In the genomic region with DNA sequence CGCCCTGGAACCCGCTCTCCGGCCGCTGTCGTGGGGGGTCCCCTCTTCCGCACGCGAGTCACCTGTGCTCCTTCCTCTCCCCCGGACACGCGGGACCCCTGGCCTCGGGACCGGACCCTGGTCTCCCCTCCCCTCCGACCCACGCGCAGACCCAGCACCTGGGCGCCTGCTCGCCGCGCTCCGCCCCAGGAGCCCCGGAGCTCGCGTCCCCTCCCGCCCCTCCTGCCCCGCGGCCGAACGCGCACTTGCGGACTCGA, we compare ENCODE assay signal across 3 cellular contexts.
TF ChIP-seq lines count a peak whose summit lies in the region.

No MANE protein-coding gene starts in this region.

TF ChIP-seq in SK-N-SH, 30 proteins besides CTCF, POLR2A, EP300 and RAD21 (continued from another document):
- TF ChIP-seq IRF3 (IDR thresholded peaks at IDR 0.05; ENCODE audit: low read depth, low read length) = no peak
- no peak for TF ChIP-seq SIN3A (IDR thresholded peaks at IDR 0.05; ENCODE audit: borderline replicate concordance, low read depth, low read length)
- TF ChIP-seq, protein P1, sequence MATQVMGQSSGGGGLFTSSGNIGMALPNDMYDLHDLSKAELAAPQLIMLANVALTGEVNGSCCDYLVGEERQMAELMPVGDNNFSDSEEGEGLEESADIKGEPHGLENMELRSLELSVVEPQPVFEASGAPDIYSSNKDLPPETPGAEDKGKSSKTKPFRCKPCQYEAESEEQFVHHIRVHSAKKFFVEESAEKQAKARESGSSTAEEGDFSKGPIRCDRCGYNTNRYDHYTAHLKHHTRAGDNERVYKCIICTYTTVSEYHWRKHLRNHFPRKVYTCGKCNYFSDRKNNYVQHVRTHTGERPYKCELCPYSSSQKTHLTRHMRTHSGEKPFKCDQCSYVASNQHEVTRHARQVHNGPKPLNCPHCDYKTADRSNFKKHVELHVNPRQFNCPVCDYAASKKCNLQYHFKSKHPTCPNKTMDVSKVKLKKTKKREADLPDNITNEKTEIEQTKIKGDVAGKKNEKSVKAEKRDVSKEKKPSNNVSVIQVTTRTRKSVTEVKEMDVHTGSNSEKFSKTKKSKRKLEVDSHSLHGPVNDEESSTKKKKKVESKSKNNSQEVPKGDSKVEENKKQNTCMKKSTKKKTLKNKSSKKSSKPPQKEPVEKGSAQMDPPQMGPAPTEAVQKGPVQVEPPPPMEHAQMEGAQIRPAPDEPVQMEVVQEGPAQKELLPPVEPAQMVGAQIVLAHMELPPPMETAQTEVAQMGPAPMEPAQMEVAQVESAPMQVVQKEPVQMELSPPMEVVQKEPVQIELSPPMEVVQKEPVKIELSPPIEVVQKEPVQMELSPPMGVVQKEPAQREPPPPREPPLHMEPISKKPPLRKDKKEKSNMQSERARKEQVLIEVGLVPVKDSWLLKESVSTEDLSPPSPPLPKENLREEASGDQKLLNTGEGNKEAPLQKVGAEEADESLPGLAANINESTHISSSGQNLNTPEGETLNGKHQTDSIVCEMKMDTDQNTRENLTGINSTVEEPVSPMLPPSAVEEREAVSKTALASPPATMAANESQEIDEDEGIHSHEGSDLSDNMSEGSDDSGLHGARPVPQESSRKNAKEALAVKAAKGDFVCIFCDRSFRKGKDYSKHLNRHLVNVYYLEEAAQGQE (IDR thresholded peaks at IDR 0.05; ENCODE audit: low read depth, low read length) = no peak
- TF ChIP-seq YY1 (IDR thresholded peaks at IDR 0.05; ENCODE audit: low read depth) = no peak
- no peak for TF ChIP-seq RFX5 (IDR thresholded peaks at IDR 0.05; ENCODE audit: low read length)
- no peak for TF ChIP-seq FOXJ3 (CRISPR knock-in tag; IDR thresholded peaks at IDR 0.05)
- TF ChIP-seq FOSL2 (IDR thresholded peaks at IDR 0.05; ENCODE audit: borderline replicate concordance, low read depth) = no peak

TF ChIP-seq in SK-N-SH treated with all-trans-retinoic acid at 6 μM for 48 hours, 23 proteins besides CTCF, POLR2A, EP300 and RAD21 (continued from another document):
- TF ChIP-seq POU6F1 (CRISPR knock-in tag; IDR thresholded peaks at IDR 0.05; ENCODE audit: borderline replicate concordance, low read depth) = no peak
- TF ChIP-seq RARB (CRISPR knock-in tag; IDR thresholded peaks at IDR 0.05) = no peak
- TF ChIP-seq TCF4 (CRISPR knock-in tag; IDR thresholded peaks at IDR 0.05; ENCODE audit: borderline replicate concordance) = no peak

TF ChIP-seq in HepG2, 621 proteins besides CTCF, POLR2A, EP300 and RAD21 (continued from another document):
- TF ChIP-seq USF2 (IDR thresholded peaks at IDR 0.05; ENCODE audit: low read depth, low read length) = no peak
- TF ChIP-seq USF2 (CRISPR knock-in tag; IDR thresholded peaks at IDR 0.05; ENCODE audit: borderline replicate concordance) = no peak
- TF ChIP-seq NFKBIZ (CRISPR knock-in tag; IDR thresholded peaks at IDR 0.05) = no peak
- TF ChIP-seq ATF7-NPFF (CRISPR knock-in tag; IDR thresholded peaks at IDR 0.05; ENCODE audit: low read depth) = 0 out of 2 replicates have a peak, but pooled peaks have one; percentile 12
